In the genomic region with DNA sequence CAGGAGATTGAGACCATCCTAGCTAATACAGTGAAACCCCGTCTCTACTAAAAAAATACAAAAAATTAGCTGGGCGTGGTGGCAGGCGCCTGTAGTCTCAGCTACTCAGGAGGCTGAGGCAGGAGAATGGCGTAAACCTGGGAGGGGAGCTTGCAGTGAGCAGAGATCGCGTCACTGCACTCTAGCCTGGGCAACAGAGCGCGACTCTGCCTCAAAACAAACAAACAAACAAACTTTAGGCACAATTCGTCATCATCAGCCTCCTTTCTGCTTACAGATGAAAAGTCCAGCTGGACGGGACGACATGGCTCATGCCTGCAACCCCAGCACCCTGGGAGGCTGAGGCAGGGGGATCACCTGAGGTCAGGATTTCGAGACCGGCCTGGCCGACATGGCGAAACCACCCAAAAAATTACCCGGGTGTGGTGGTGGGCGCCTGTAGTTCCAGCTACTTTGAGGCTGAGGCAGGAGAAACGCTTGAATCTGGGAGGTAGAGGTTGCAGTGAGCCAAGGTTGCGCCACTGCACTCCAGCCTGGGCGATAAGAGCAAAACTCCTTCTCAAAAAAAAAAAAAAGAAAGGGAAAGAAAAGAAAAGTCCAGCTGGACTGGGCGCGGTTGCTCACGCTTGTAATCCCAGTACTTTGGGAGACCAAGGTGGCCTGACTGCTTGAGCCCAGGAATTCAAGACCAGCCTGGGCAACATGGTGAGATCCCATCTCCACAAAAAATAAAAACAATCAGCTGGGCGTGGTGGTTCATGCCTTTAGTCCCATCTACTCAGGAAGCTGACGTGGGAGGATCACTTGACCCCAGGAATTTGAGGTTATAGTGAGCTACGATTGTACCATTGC, we compare ENCODE assay signal across 1 cellular context.
TF ChIP-seq lines count a peak whose summit lies in the region.

No MANE protein-coding gene starts in this region.

TF ChIP-seq in K562, 482 proteins besides CTCF, POLR2A, EP300 and RAD21:
- TF ChIP-seq ZBTB33 (CRISPR knock-in tag; IDR thresholded peaks at IDR 0.05) (peak; percentile 41), FOXO4 (CRISPR knock-in tag; IDR thresholded peaks at IDR 0.05) (no peak), CEBPB (tag; IDR thresholded peaks at IDR 0.05) (peak; percentile 85), ZNF121 (CRISPR knock-in tag; conservative IDR thresholded peaks at IDR 0.05) (no peak), CEBPG (CRISPR knock-in tag; IDR thresholded peaks at IDR 0.05) (peak; percentile 54; the same call in 1 of the 2 replicates), CEBPG (tag; conservative IDR thresholded peaks at IDR 0.05 in 1 of 2, IDR thresholded peaks at IDR 0.05 in 1 of 2) (peak in 1 of 2 experiments; percentile 44; a peak in 2 of 4 replicates), GATAD2A (IDR thresholded peaks at IDR 0.05) (no peak), ZNF384 (IDR thresholded peaks at IDR 0.05; ENCODE audit: low read depth, low read length) (peak; percentile 40; the same call in 1 of the 2 replicates), MTA2 (IDR thresholded peaks at IDR 0.05; ENCODE audit: low read depth) (no peak), GTF2B (IDR thresholded peaks at IDR 0.05; ENCODE audit: extremely low read depth, insufficient read length) (no peak), MTF1 (CRISPR knock-in tag; IDR thresholded peaks at IDR 0.05; ENCODE audit: borderline replicate concordance) (no peak), KLF1 (tag; IDR thresholded peaks at IDR 0.05) (no peak)
- TF ChIP-seq, protein P1, sequence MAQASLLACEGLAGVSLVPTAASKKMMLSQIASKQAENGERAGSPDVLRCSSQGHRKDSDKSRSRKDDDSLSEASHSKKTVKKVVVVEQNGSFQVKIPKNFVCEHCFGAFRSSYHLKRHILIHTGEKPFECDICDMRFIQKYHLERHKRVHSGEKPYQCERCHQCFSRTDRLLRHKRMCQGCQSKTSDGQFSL (CRISPR knock-in tag; IDR thresholded peaks at IDR 0.05): no peak
- TF ChIP-seq, protein P1 (tag; IDR thresholded peaks at IDR 0.05): no peak
- TF ChIP-seq, protein P2, sequence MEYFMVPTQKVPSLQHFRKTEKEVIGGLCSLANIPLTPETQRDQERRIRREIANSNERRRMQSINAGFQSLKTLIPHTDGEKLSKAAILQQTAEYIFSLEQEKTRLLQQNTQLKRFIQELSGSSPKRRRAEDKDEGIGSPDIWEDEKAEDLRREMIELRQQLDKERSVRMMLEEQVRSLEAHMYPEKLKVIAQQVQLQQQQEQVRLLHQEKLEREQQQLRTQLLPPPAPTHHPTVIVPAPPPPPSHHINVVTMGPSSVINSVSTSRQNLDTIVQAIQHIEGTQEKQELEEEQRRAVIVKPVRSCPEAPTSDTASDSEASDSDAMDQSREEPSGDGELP (CRISPR knock-in tag; IDR thresholded peaks at IDR 0.05; ENCODE audit: borderline replicate concordance): peak; percentile 34; the same call in 1 of the 2 replicates
